ENCODE assay signal across 37 cellular contexts in genomic region chr1:36612121-36612520, GRCh38.
"Had no signal": no experiment of that assay in that cellular context is flagged by ENCODE, and none has a peak within 500 bp of the region (broad histone marks: within the 10 kb centered on the region; RNA-seq: fewer than 3 reads in every experiment).

No MANE protein-coding gene starts in this region.

- FAIRE-seq: endometrium, endothelial cell of umbilical vein, frontal cortex had no signal

- DNase-seq: activated CD4-positive, alpha-beta memory T cell treated with anti-CD3 and anti-CD28 coated beads for 36 hours; activated CD4-positive, alpha-beta T cell treated with anti-CD3 and anti-CD28 coated beads for 36 hours; activated CD4-positive, alpha-beta T cell treated with anti-CD3 and anti-CD28 coated beads, Interleukin-2, amount 10 ng/mL, durations not matched to agents 24 days and 14 days; activated CD4-positive, CD25-positive, alpha-beta regulatory T cell; activated CD4-positive, CD25-positive, alpha-beta regulatory T cell treated with anti-CD3 and anti-CD28 coated beads, Interleukin-2, amount 50 U/mL, for 72 hours; activated CD8-positive, alpha-beta memory T cell treated with anti-CD3 and anti-CD28 coated beads, Interleukin-2, amount 10 ng/mL, durations not matched to agents 7 days and 5 days; activated CD8-positive, alpha-beta memory T cell treated with anti-CD3 and anti-CD28 coated beads, Interleukin-2, amount 50 U/mL, for 4 hours; activated CD8-positive, alpha-beta T cell treated with anti-CD3 and anti-CD28 coated beads, Interleukin-2, amount 10 ng/mL, durations not matched to agents 7 days and 5 days; activated effector memory CD4-positive, alpha-beta T cell treated with anti-CD3 and anti-CD28 coated beads, Interleukin-2, amount 50 U/mL, for 16 hours; activated naive CD4-positive, alpha-beta T cell treated with anti-CD3 and anti-CD28 coated beads for 36 hours; activated naive CD8-positive, alpha-beta T cell treated with anti-CD3 and anti-CD28 coated beads for 36 hours; activated naive CD8-positive, alpha-beta T cell treated with anti-CD3 and anti-CD28 coated beads, Interleukin-2, amount 50 U/mL, for 24 hours; activated T-cell treated with anti-CD3 and anti-CD28 coated beads, Interleukin-2, amount 50 U/mL, for 1 hour; activated T-cell treated with anti-CD3 and anti-CD28 coated beads, Interleukin-2, amount 50 U/mL, for 48 hours; adrenal gland; amygdala; aorta; body of pancreas; central memory CD4-positive, alpha-beta T cell; cerebellar nuclear complex; colonic mucosa; effector CD8-positive, alpha-beta T cell; esophagus squamous epithelium; head of caudate nucleus; T-cell; T-helper 17 cell; T1000 had no signal

- H3K4me1 ChIP-seq: adrenal gland, body of pancreas, colonic mucosa, esophagus squamous epithelium had no signal

- H3K27ac ChIP-seq: adrenal gland, body of pancreas, cardiac muscle cell, colonic mucosa, epithelial cell of prostate, esophagus squamous epithelium, WERI-Rb-1 had no signal

- H3K27me3 ChIP-seq: adrenal gland, body of pancreas, cardiac muscle cell, colonic mucosa had no signal

- H3K9me3 ChIP-seq: adrenal gland, body of pancreas, colonic mucosa, esophagus squamous epithelium had no signal

- H3K36me3 ChIP-seq: adrenal gland, cardiac muscle cell, colonic mucosa, esophagus squamous epithelium, WERI-Rb-1 had no signal

- H3K4me3 Mint-ChIP-seq: activated CD4-positive, alpha-beta memory T cell treated with anti-CD3 and anti-CD28 coated beads for 36 hours; activated CD4-positive, alpha-beta T cell treated with anti-CD3 and anti-CD28 coated beads for 36 hours; activated CD4-positive, alpha-beta T cell treated with anti-CD3 and anti-CD28 coated beads, Interleukin-2, amount 10 ng/mL, durations not matched to agents 24 days and 14 days; activated CD8-positive, alpha-beta memory T cell treated with anti-CD3 and anti-CD28 coated beads, Interleukin-2, amount 10 ng/mL, durations not matched to agents 7 days and 5 days; activated CD8-positive, alpha-beta T cell treated with anti-CD3 and anti-CD28 coated beads, Interleukin-2, amount 10 ng/mL, durations not matched to agents 7 days and 5 days; activated naive CD4-positive, alpha-beta T cell treated with anti-CD3 and anti-CD28 coated beads for 36 hours; activated naive CD4-positive, alpha-beta T cell treated with anti-CD3 and anti-CD28 coated beads, Interleukin-2, amount 50 U/mL, for 24 hours; activated naive CD8-positive, alpha-beta T cell treated with anti-CD3 and anti-CD28 coated beads for 36 hours; activated naive CD8-positive, alpha-beta T cell treated with anti-CD3 and anti-CD28 coated beads, Interleukin-2, amount 50 U/mL, for 24 hours; activated T-helper 1 cell treated with anti-CD3 and anti-CD28 coated beads, Interleukin-12 subunit alpha, Interleukin-12 subunit beta, Interleukin-2, Interleukin-4 antibody, amounts not matched to agents 30 ng/mL and 10 ng/mL and 1 ng/mL, durations not matched to agents 14 hours and 24 hours and 36 hours; T-cell; T-helper 17 cell; T-helper 2 cell treated with Interferon-gamma antibody and Interleukin-4, amounts not matched to agents 5 μg/mL and 100 μg/mL, for 36 hours had no signal

- H3K9me3 Mint-ChIP-seq: activated CD4-positive, alpha-beta memory T cell treated with anti-CD3 and anti-CD28 coated beads for 36 hours; activated CD4-positive, alpha-beta T cell treated with anti-CD3 and anti-CD28 coated beads, Interleukin-2, amount 10 ng/mL, durations not matched to agents 24 days and 14 days; activated naive CD4-positive, alpha-beta T cell treated with anti-CD3 and anti-CD28 coated beads for 36 hours; activated naive CD4-positive, alpha-beta T cell treated with anti-CD3 and anti-CD28 coated beads, Interleukin-2, amount 50 U/mL, for 24 hours; activated naive CD8-positive, alpha-beta T cell treated with anti-CD3 and anti-CD28 coated beads for 36 hours; activated naive CD8-positive, alpha-beta T cell treated with anti-CD3 and anti-CD28 coated beads, Interleukin-2, amount 50 U/mL, for 24 hours; activated T-helper 1 cell treated with anti-CD3 and anti-CD28 coated beads, Interleukin-12 subunit alpha, Interleukin-12 subunit beta, Interleukin-2, Interleukin-4 antibody, amounts not matched to agents 30 ng/mL and 10 ng/mL and 1 ng/mL, durations not matched to agents 14 hours and 24 hours and 36 hours; activated T-helper 2 cell treated with anti-CD3 and anti-CD28 coated beads, Interferon-gamma antibody, Interleukin-2, Interleukin-4, amounts not matched to agents 10 μg/mL and 5 μg/mL and 100 μg/mL, durations not matched to agents 14 hours and 24 hours and 36 hours; T-cell; T-helper 2 cell treated with Interferon-gamma antibody and Interleukin-4, amounts not matched to agents 5 μg/mL and 100 μg/mL, for 36 hours had no signal

- ATAC-seq: activated CD4-positive, alpha-beta T cell treated with anti-CD3 and anti-CD28 coated beads for 36 hours; activated CD8-positive, alpha-beta memory T cell treated with anti-CD3 and anti-CD28 coated beads, Interleukin-2, amount 10 ng/mL, durations not matched to agents 7 days and 5 days; activated CD8-positive, alpha-beta T cell treated with anti-CD3 and anti-CD28 coated beads, Interleukin-2, amount 10 ng/mL, durations not matched to agents 7 days and 5 days; activated naive CD8-positive, alpha-beta T cell treated with anti-CD3 and anti-CD28 coated beads, Interleukin-2, amount 50 U/mL, for 24 hours; body of pancreas; T-cell; T-helper 17 cell had no signal

- H3K27ac Mint-ChIP-seq: activated CD4-positive, alpha-beta memory T cell treated with anti-CD3 and anti-CD28 coated beads for 36 hours; activated CD4-positive, alpha-beta T cell treated with anti-CD3 and anti-CD28 coated beads for 36 hours; activated CD4-positive, alpha-beta T cell treated with anti-CD3 and anti-CD28 coated beads, Interleukin-2, amount 10 ng/mL, durations not matched to agents 24 days and 14 days; activated CD8-positive, alpha-beta memory T cell treated with anti-CD3 and anti-CD28 coated beads, Interleukin-2, amount 10 ng/mL, durations not matched to agents 7 days and 5 days; activated CD8-positive, alpha-beta T cell treated with anti-CD3 and anti-CD28 coated beads, Interleukin-2, amount 10 ng/mL, durations not matched to agents 7 days and 5 days; activated naive CD4-positive, alpha-beta T cell treated with anti-CD3 and anti-CD28 coated beads for 36 hours; activated naive CD4-positive, alpha-beta T cell treated with anti-CD3 and anti-CD28 coated beads, Interleukin-2, amount 50 U/mL, for 24 hours; activated naive CD8-positive, alpha-beta T cell treated with anti-CD3 and anti-CD28 coated beads for 36 hours; activated naive CD8-positive, alpha-beta T cell treated with anti-CD3 and anti-CD28 coated beads, Interleukin-2, amount 50 U/mL, for 24 hours; activated T-helper 1 cell treated with anti-CD3 and anti-CD28 coated beads, Interleukin-12 subunit alpha, Interleukin-12 subunit beta, Interleukin-2, Interleukin-4 antibody, amounts not matched to agents 30 ng/mL and 10 ng/mL and 1 ng/mL, durations not matched to agents 14 hours and 24 hours and 36 hours; activated T-helper 2 cell treated with anti-CD3 and anti-CD28 coated beads, Interferon-gamma antibody, Interleukin-2, Interleukin-4, amounts not matched to agents 10 μg/mL and 5 μg/mL and 100 μg/mL, durations not matched to agents 14 hours and 24 hours and 36 hours; T-cell; T-helper 17 cell; T-helper 2 cell treated with Interferon-gamma antibody and Interleukin-4, amounts not matched to agents 5 μg/mL and 100 μg/mL, for 36 hours had no signal

- H3K4me1 Mint-ChIP-seq: activated CD4-positive, alpha-beta T cell treated with anti-CD3 and anti-CD28 coated beads for 36 hours; activated CD4-positive, alpha-beta T cell treated with anti-CD3 and anti-CD28 coated beads, Interleukin-2, amount 10 ng/mL, durations not matched to agents 24 days and 14 days; activated naive CD4-positive, alpha-beta T cell treated with anti-CD3 and anti-CD28 coated beads, Interleukin-2, amount 50 U/mL, for 24 hours; activated naive CD8-positive, alpha-beta T cell treated with anti-CD3 and anti-CD28 coated beads for 36 hours had no signal

- H3K27me3 Mint-ChIP-seq: activated CD4-positive, alpha-beta T cell treated with anti-CD3 and anti-CD28 coated beads for 36 hours; activated CD4-positive, alpha-beta T cell treated with anti-CD3 and anti-CD28 coated beads, Interleukin-2, amount 10 ng/mL, durations not matched to agents 24 days and 14 days; activated CD8-positive, alpha-beta memory T cell treated with anti-CD3 and anti-CD28 coated beads, Interleukin-2, amount 10 ng/mL, durations not matched to agents 7 days and 5 days; activated naive CD4-positive, alpha-beta T cell treated with anti-CD3 and anti-CD28 coated beads, Interleukin-2, amount 50 U/mL, for 24 hours; activated naive CD8-positive, alpha-beta T cell treated with anti-CD3 and anti-CD28 coated beads for 36 hours had no signal

- H3K4me3 ChIP-seq: adrenal gland, body of pancreas, cardiac muscle cell, colonic mucosa, esophagus squamous epithelium had no signal

- H3K36me3 Mint-ChIP-seq: activated CD4-positive, alpha-beta memory T cell treated with anti-CD3 and anti-CD28 coated beads for 36 hours; activated CD8-positive, alpha-beta memory T cell treated with anti-CD3 and anti-CD28 coated beads, Interleukin-2, amount 10 ng/mL, durations not matched to agents 7 days and 5 days; activated naive CD4-positive, alpha-beta T cell treated with anti-CD3 and anti-CD28 coated beads, Interleukin-2, amount 50 U/mL, for 24 hours; activated naive CD8-positive, alpha-beta T cell treated with anti-CD3 and anti-CD28 coated beads for 36 hours; T-cell had no signal
